Comparison of ENCODE assay signal across 21 cellular contexts in the genomic region with DNA sequence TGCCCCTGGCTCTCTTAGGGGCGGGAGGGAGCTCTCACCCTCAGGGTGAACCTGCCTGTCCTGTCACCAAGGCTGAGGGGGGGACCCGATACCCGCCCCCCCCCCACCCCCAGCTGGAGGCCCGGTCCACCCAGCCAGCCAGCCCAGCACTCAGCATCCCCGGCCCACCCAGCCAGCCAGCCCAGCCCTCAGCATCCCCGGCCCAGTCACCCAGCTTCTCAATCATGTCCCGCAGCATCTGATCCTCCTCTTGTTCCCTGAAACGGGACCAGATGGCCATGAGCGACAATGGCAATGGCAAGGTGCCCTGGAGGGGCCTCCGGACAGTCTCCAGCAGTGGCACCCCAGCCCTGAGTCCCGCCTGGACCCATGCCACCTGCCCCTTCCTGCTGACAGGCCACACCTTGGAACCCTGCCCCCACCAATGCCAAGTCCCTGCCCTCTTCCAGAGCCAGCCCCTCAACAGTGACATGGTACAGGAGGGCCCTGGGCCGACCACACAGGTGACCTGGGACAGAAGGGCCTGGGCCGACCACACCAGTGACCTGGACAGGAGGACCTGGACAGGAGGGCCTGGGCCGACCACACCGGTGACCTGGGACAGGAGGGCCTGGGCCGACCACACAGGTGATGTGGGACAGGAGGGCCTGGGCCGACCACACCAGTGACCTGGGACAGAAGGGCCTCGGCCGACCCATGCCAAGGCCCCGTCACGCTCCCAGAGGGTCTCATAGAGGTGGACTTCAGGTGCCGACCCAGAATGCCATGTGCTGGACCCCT. TPM values are rescaled to one million over a fixed set of nuclear protein-coding genes. Genes with fewer than 3 reads are reported as not detected.
DNase-seq lines count a peak whose midpoint lies in the region; ATAC-seq, FAIRE-seq and TF ChIP-seq lines count a peak whose summit lies in the region.
"Had no signal": no experiment of that assay in that cellular context is flagged by ENCODE, and none has a peak within 500 bp of the region (broad histone marks: within the 10 kb centered on the region; RNA-seq: fewer than 3 reads in every experiment).

No MANE protein-coding gene starts in this region.

- H3K4ac ChIP-seq in mesenchymal stem cell (ENCODE audit: low read depth in 1 of 2, low read length in 2 of 2) = no peak overlapping the region

- H3K9me3 ChIP-seq in right atrium auricular region = no peaks in the 10 kb centered on the region
- no peaks in the 10 kb centered on the region for H3K9me3 ChIP-seq in mesenchymal stem cell (ENCODE audit: control insufficient read depth, low read length)
- H3K9me3 ChIP-seq in osteoblast (ENCODE audit: low read depth, low read length) = no peaks in the 10 kb centered on the region
- H3K9me3 ChIP-seq: A549; BLaER1 treated with 17β-estradiol and CSF1 and Interleukin-3, amounts not matched to agents 10 nM and 100 nM; Caco-2 had no signal

- no peak overlapping the region for H2BK120ac ChIP-seq in mesenchymal stem cell (ENCODE audit: low read depth, low read length)

- no peak overlapping the region for H3K14ac ChIP-seq in mesenchymal stem cell (ENCODE audit: low read length in 2 of 2)

- H3K27ac ChIP-seq in right atrium auricular region (no peak overlapping the region), mesenchymal stem cell (ENCODE audit: low read length, poor library complexity, severe bottlenecking) (no peak overlapping the region), osteoblast (ENCODE audit: low read depth, low read length) (no peak overlapping the region)
- H3K27ac ChIP-seq: 22Rv1; A549; BLaER1 treated with 17β-estradiol and CSF1 and Interleukin-3, amounts not matched to agents 10 nM and 100 nM; C4-2B had no signal

- H3K18ac ChIP-seq in mesenchymal stem cell (ENCODE audit: low read depth in 1 of 2, low read length in 2 of 2) = no peak overlapping the region

- WGBS in mesenchymal stem cell = 94% methylated on average over 20 of the region's 22 CpGs

- H3K23ac ChIP-seq in mesenchymal stem cell (ENCODE audit: low read length in 2 of 2) = no peak overlapping the region

- no peak for TF ChIP-seq CTCF in right atrium auricular region (IDR thresholded peaks at IDR 0.05)
- TF ChIP-seq CTCF in osteoblast (IDR thresholded peaks at IDR 0.05; ENCODE audit: extremely low read depth, low read depth, low read length) = no peak

- H3K36me3 ChIP-seq in right atrium auricular region = no peaks in the 10 kb centered on the region
- peaks cover 35 to 76% of the 10 kb centered on the region in 2 experiments for H3K36me3 ChIP-seq in mesenchymal stem cell (ENCODE audit: control insufficient read depth in 1 of 2, insufficient read depth in 2 of 2, low read depth in 1 of 2, low read length in 2 of 2)
- H3K36me3 ChIP-seq in osteoblast (ENCODE audit: insufficient read depth, low read length) = peaks cover 27% of the 10 kb centered on the region
- H3K36me3 ChIP-seq: BLaER1 treated with 17β-estradiol and CSF1 and Interleukin-3, amounts not matched to agents 10 nM and 100 nM had no signal

- no peak overlapping the region for H2BK5ac ChIP-seq in mesenchymal stem cell (ENCODE audit: low read depth, low read length, poor library complexity, severe bottlenecking)

- ATAC-seq in left ventricle myocardium superior = no peak
- ATAC-seq in HG02678 (IDR thresholded peaks at IDR 0.05; ENCODE audit: unreplicated experiment) = no peak
- ATAC-seq: A549; CD8-positive, alpha-beta T cell had no signal

- H3K4me2 ChIP-seq in mesenchymal stem cell (ENCODE audit: low read length, poor library complexity, severe bottlenecking) = no peak overlapping the region
- no peak overlapping the region for H3K4me2 ChIP-seq in osteoblast (ENCODE audit: insufficient read depth, low read length)
- H3K4me2 ChIP-seq: A549; BLaER1 treated with 17β-estradiol and CSF1 and Interleukin-3, amounts not matched to agents 10 nM and 100 nM had no signal

- DNase-seq in left ventricle myocardium superior (peak; percentile 22), right atrium auricular region (ENCODE audit: low spot score) (no peak), mesenchymal stem cell (no peak), urothelium cell line (ENCODE audit: low spot score) (no peak), osteoblast (ENCODE audit: insufficient read length, low spot score, missing footprints) (no peak)
- DNase-seq: AML-193; Caco-2; Calu3; CD4-positive, alpha-beta T cell; CD8-positive, alpha-beta T cell; DMS79 treated with DMSO at 0.1 percent for 48 hours; GF-D8 had no signal

- no peak overlapping the region for H2AFZ ChIP-seq in mesenchymal stem cell (ENCODE audit: low read depth, low read length)
- no peak overlapping the region for H2AFZ ChIP-seq in osteoblast (ENCODE audit: low read length)

- H3K4me3 ChIP-seq in right atrium auricular region = no peak overlapping the region
- no peak overlapping the region for H3K4me3 ChIP-seq in mesenchymal stem cell (ENCODE audit: insufficient read depth in 1 of 2, low read depth in 1 of 2, low read length in 2 of 2)
- no peak overlapping the region for H3K4me3 ChIP-seq in osteoblast (ENCODE audit: insufficient read depth, low read length)
- H3K4me3 ChIP-seq: A549; BLaER1 treated with 17β-estradiol and CSF1 and Interleukin-3, amounts not matched to agents 10 nM and 100 nM had no signal

- H3K9ac ChIP-seq in mesenchymal stem cell (ENCODE audit: low read length) = no peak overlapping the region
- H3K9ac ChIP-seq: BLaER1 treated with 17β-estradiol and CSF1 and Interleukin-3, amounts not matched to agents 10 nM and 100 nM had no signal

- H4K91ac ChIP-seq in mesenchymal stem cell (ENCODE audit: low read length) = peak overlapping the region; percentile 35

- H4K8ac ChIP-seq in mesenchymal stem cell (ENCODE audit: low read length) = no peak overlapping the region

- no peak overlapping the region for H2BK12ac ChIP-seq in mesenchymal stem cell (ENCODE audit: low read length in 2 of 2)

- H2BK15ac ChIP-seq in mesenchymal stem cell (ENCODE audit: low read depth, poor library complexity, severe bottlenecking) = no peak overlapping the region

- H3K79me2 ChIP-seq in osteoblast (ENCODE audit: insufficient read depth, low read length) = no peaks in the 10 kb centered on the region

- H3K27me3 ChIP-seq in right atrium auricular region (no peaks in the 10 kb centered on the region), mesenchymal stem cell (ENCODE audit: control insufficient read depth in 1 of 2, insufficient read depth in 1 of 2, low read length in 2 of 2) (peaks cover 0 to 16% of the 10 kb centered on the region in 2 experiments), osteoblast (ENCODE audit: insufficient read depth, low read length) (no peaks in the 10 kb centered on the region)

- no peaks in the 10 kb centered on the region for H3K79me1 ChIP-seq in mesenchymal stem cell (replicated peaks; ENCODE audit: low read length, poor library complexity, severe bottlenecking)

- peak; percentile 56 for FAIRE-seq in urothelium cell line (lab: Jason Lieb, UNC)
- FAIRE-seq: A549, D721Med, G401.6, GM12891, GM19239 had no signal

- intact Hi-C loops in left ventricle myocardium superior (cut with micrococcal nuclease) = no loop called here

- H3K4me1 ChIP-seq in right atrium auricular region (peaks cover 0 to 7% of the 10 kb centered on the region in 2 donors), mesenchymal stem cell (ENCODE audit: control insufficient read depth, insufficient read depth, low read depth, low read length) (peaks cover 9% of the 10 kb centered on the region), osteoblast (ENCODE audit: insufficient read depth, low read length) (peaks cover 6% of the 10 kb centered on the region)

- H4K20me1 ChIP-seq in osteoblast (ENCODE audit: insufficient read depth, low read length) = peaks cover 42% of the 10 kb centered on the region

- no peak overlapping the region for H2AK5ac ChIP-seq in mesenchymal stem cell (ENCODE audit: low read length, severe bottlenecking)

RNA-seq across cellular contexts. Expression of a gene that starts 24.2 kb away (rescaled TPM):
- total RNA-seq in left ventricle myocardium superior (9.4 TPM), right atrium auricular region (1 to 10 TPM; 3.6 to 9.4 TPM), osteoblast (30.4 and 36.5 TPM in 2 replicates)
- polyA plus RNA-seq in mesenchymal stem cell (2013, experiment 1 of 2) = 31.0 TPM
- 31.5 TPM for polyA plus RNA-seq in mesenchymal stem cell (2013, experiment 2 of 2)
